In genomic region chr6:52641388-52641787, GRCh38 we compare ENCODE assay signal across 1 cellular context.
A peak's percentile ranks its signal among the peaks of the same experiment; 100 is the strongest.
TF ChIP-seq lines count a peak whose summit lies in the region.

No MANE protein-coding gene starts in this region.

TF ChIP-seq in K562, 482 proteins besides CTCF, POLR2A, EP300 and RAD21 (continued from another document):
- 0 out of 2 replicates have a peak, but pooled peaks have one; percentile 7 for TF ChIP-seq ARID3A (IDR thresholded peaks at IDR 0.05; ENCODE audit: borderline replicate concordance, low read depth, low read length)
- TF ChIP-seq CEBPG (CRISPR knock-in tag; IDR thresholded peaks at IDR 0.05), result no peak
- peak; percentile 42 to 63; a peak in 3 of 4 replicates for TF ChIP-seq CEBPG (tag; conservative IDR thresholded peaks at IDR 0.05 in 1 of 2, IDR thresholded peaks at IDR 0.05 in 1 of 2)
- no peak for TF ChIP-seq ELF1 (tag; IDR thresholded peaks at IDR 0.05)
- TF ChIP-seq PCBP1 (IDR thresholded peaks at IDR 0.05; ENCODE audit: low read depth, low read length, poor library complexity, severe bottlenecking), result no peak
- no peak for TF ChIP-seq MXI1 (IDR thresholded peaks at IDR 0.05; ENCODE audit: low read depth, low read length)
- TF ChIP-seq GTF2E2 (tag; IDR thresholded peaks at IDR 0.05), result peak; percentile 15; the same call in 1 of the 2 replicates
